ENCODE assay signal across 21 cellular contexts in genomic region chr9:14262836-14263235, GRCh38. TPM values are rescaled to one million over a fixed set of nuclear protein-coding genes. Genes with fewer than 3 reads are reported as not detected.
"Had no signal": no experiment of that assay in that cellular context is flagged by ENCODE, and none has a peak within 500 bp of the region (broad histone marks: within the 10 kb centered on the region; RNA-seq: fewer than 3 reads in every experiment).

No MANE protein-coding gene starts in this region.

- H3K4me1 Mint-ChIP-seq: endodermal cell; naive thymus-derived CD8-positive, alpha-beta T cell; stimulated activated memory B cell treated with anti-CD40 and anti-IgM and Interleukin-4, amounts not matched to agents 10 μg/mL and 1 μg/mL and 100 μg/mL, for 72 hours had no signal

- H3K9me3 Mint-ChIP-seq: endodermal cell; neural progenitor cell; stimulated activated memory B cell treated with anti-CD40 and anti-IgM and Interleukin-4, amounts not matched to agents 10 μg/mL and 1 μg/mL and 100 μg/mL, for 72 hours had no signal

- H3K4me3 ChIP-seq: mucosa of descending colon, neural progenitor cell, ovary, right lobe of liver, spleen, thoracic aorta, transverse colon had no signal

- H3K36me3 ChIP-seq: neural progenitor cell, ovary, right lobe of liver, spleen, thoracic aorta, transverse colon had no signal

- H3K27me3 Mint-ChIP-seq: stimulated activated memory B cell treated with anti-CD40 and anti-IgM and Interleukin-4, amounts not matched to agents 10 μg/mL and 1 μg/mL and 100 μg/mL, for 72 hours had no signal

- H3K27ac ChIP-seq: coronary artery, neural progenitor cell, ovary, spleen, thoracic aorta, transverse colon had no signal

- ATAC-seq: mucosa of descending colon; naive thymus-derived CD8-positive, alpha-beta T cell; stimulated activated memory B cell treated with anti-CD40 and anti-IgM and Interleukin-4, amounts not matched to agents 10 μg/mL and 1 μg/mL and 100 μg/mL, for 72 hours had no signal

- H2AFZ ChIP-seq: neural progenitor cell had no signal

- H3K27ac Mint-ChIP-seq: endodermal cell; naive thymus-derived CD8-positive, alpha-beta T cell; neural progenitor cell; stimulated activated memory B cell treated with anti-CD40 and anti-IgM and Interleukin-4, amounts not matched to agents 10 μg/mL and 1 μg/mL and 100 μg/mL, for 72 hours; stimulated activated naive CD8-positive, alpha-beta T cell treated with anti-CD3 and anti-CD28 coated beads, Interleukin-15, Interleukin-2, amounts not matched to agents 100 ng/mL and 50 ng/mL, for 24 hours had no signal

- H3K4me1 ChIP-seq: neural progenitor cell, spleen had no signal

- DNase-seq: effector CD4-positive, alpha-beta T cell; endodermal cell; foreskin melanocyte; islet precursor cell; mesendoderm; mucosa of descending colon; naive thymus-derived CD8-positive, alpha-beta T cell; nucleus accumbens; ovary; right lobe of liver; spleen; stimulated activated CD4-positive, alpha-beta T cell treated with anti-CD3 and anti-CD28 coated beads, Interleukin-15, amount 100 ng/mL, for 24 hours; stimulated activated CD4-positive, alpha-beta T cell treated with anti-CD3 and anti-CD28 coated beads, Interleukin-1b, Interleukin-23, amount 100 ng/mL, for 48 hours; stimulated activated CD4-positive, alpha-beta T cell treated with anti-CD3 and anti-CD28 coated beads, Interleukin-4, amount 100 ng/mL, for 24 hours; transverse colon had no signal

- H3K36me3 Mint-ChIP-seq: naive thymus-derived CD8-positive, alpha-beta T cell; neural progenitor cell; stimulated activated memory B cell treated with anti-CD40 and anti-IgM and Interleukin-4, amounts not matched to agents 10 μg/mL and 1 μg/mL and 100 μg/mL, for 72 hours had no signal

- H3K9me3 ChIP-seq: mucosa of descending colon, ovary, right lobe of liver, spleen, thoracic aorta, transverse colon had no signal

- H3K27me3 ChIP-seq: neural progenitor cell, ovary, right lobe of liver, spleen, transverse colon had no signal

- H3K4me3 Mint-ChIP-seq: endodermal cell; naive thymus-derived CD8-positive, alpha-beta T cell; neural progenitor cell; stimulated activated memory B cell treated with anti-CD40 and anti-IgM and Interleukin-4, amounts not matched to agents 10 μg/mL and 1 μg/mL and 100 μg/mL, for 72 hours; stimulated activated naive CD8-positive, alpha-beta T cell treated with anti-CD3 and anti-CD28 coated beads, Interleukin-15, Interleukin-2, amounts not matched to agents 100 ng/mL and 50 ng/mL, for 24 hours had no signal

- H3K4me2 ChIP-seq: neural progenitor cell had no signal

- FAIRE-seq: urothelium cell line had no signal

- H3K9ac ChIP-seq: neural progenitor cell had no signal

RNA-seq across cellular contexts. Expression of gene NFIB, which starts 51.1 kb away (rescaled TPM):
- total RNA-seq: naive thymus-derived CD8-positive, alpha-beta T cell had no signal
